23 cellular contexts compared by ENCODE assay signal in the genomic region with DNA sequence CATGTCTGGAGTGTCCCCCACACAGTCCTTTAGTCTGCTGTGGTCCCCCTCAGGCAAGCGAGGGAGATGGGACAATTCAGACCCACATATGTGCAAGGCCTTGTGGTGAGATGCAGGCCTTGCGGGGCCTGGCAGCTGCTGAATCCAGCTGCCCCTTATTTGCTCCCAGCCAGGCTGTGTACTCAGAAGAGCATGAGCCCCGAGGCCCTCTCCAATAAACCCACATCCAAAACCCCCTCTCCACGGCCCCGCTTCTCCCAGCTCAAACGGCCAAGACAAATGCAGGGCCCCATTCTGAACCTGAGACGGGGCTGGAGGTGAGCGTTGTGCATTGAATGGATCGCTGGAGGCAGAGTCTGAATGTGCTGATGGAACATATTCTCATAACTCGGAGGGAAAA.
DNase-seq lines count a peak whose midpoint lies in the region; ATAC-seq, FAIRE-seq and TF ChIP-seq lines count a peak whose summit lies in the region.
"Had no signal": no experiment of that assay in that cellular context is flagged by ENCODE, and none has a peak within 500 bp of the region (broad histone marks: within the 10 kb centered on the region; RNA-seq: fewer than 3 reads in every experiment).

No MANE protein-coding gene starts in this region.

- TF ChIP-seq CTCF in SK-N-SH (IDR thresholded peaks at IDR 0.05) (no peak), K562 (IDR thresholded peaks at IDR 0.05 in 2 of 3, conservative IDR thresholded peaks at IDR 0.05 in 1 of 3; ENCODE audit: insufficient read depth in 2 of 3, low read depth in 1 of 3, low read length in 3 of 3) (no peak), nephron (IDR thresholded peaks at IDR 0.05; ENCODE audit: unreplicated experiment in 3 of 3) (no peak)

- TF ChIP-seq RAD21 in SK-N-SH (IDR thresholded peaks at IDR 0.05; ENCODE audit: low read length) (no peak), K562 (CRISPR knock-in tag; conservative IDR thresholded peaks at IDR 0.05 in 1 of 2, IDR thresholded peaks at IDR 0.05 in 1 of 2) (no peak)

- no peak overlapping the region for H3K4me3 Mint-ChIP-seq in nephron
- H3K4me3 Mint-ChIP-seq: CD4-positive, CD25-positive, alpha-beta regulatory T cell; CD8-positive, alpha-beta memory T cell; GM23338; HFFc6 had no signal

- no peaks in the 10 kb centered on the region for H3K27me3 Mint-ChIP-seq in nephron (ENCODE audit: low read depth)
- H3K27me3 Mint-ChIP-seq: CD4-positive, CD25-positive, alpha-beta regulatory T cell; CD8-positive, alpha-beta memory T cell had no signal

- no peaks in the 10 kb centered on the region for H3K36me3 ChIP-seq in SK-N-SH (replicated peaks in 1 of 2; ENCODE audit: control insufficient read depth in 1 of 2, insufficient read depth in 2 of 2, low read length in 1 of 2)
- no peaks in the 10 kb centered on the region for H3K36me3 ChIP-seq in K562 (ENCODE audit: control insufficient read depth, insufficient read depth, low read length)
- H3K36me3 ChIP-seq in thymus (ENCODE audit: control insufficient read depth, insufficient read depth), result no peaks in the 10 kb centered on the region
- H3K36me3 ChIP-seq in small intestine (ENCODE audit: control insufficient read depth in 2 of 2, insufficient read depth in 2 of 2, low read length in 2 of 2), result no peaks in the 10 kb centered on the region
- H3K36me3 ChIP-seq: BE2C had no signal

- TF ChIP-seq POLR2A in K562 (conservative IDR thresholded peaks at IDR 0.05), result no peak

- H3K36me3 Mint-ChIP-seq in nephron (ENCODE audit: low read depth), result peaks cover 3% of the 10 kb centered on the region
- H3K36me3 Mint-ChIP-seq: CD4-positive, CD25-positive, alpha-beta regulatory T cell; CD8-positive, alpha-beta memory T cell had no signal

- no peaks in the 10 kb centered on the region for H3K79me2 ChIP-seq in SK-N-SH (ENCODE audit: insufficient read depth)
- H3K79me2 ChIP-seq in K562 (ENCODE audit: control insufficient read depth, insufficient read depth, low read length), result no peaks in the 10 kb centered on the region

- DNase-seq in SK-N-SH (peak; percentile 28), K562 (ENCODE audit: extremely low read depth in 1 of 4, low spot score in 3 of 4) (no peak), small intestine (no peak), GOT3 (lab: John Stamatoyannopoulos, UW) (no peak)
- DNase-seq in activated naive CD4-positive, alpha-beta T cell (lab: John Stamatoyannopoulos, UW), result no peak
- DNase-seq: BE2C; C1 segment of cervical spinal cord; CD4-positive, CD25-positive, alpha-beta regulatory T cell; CD8-positive, alpha-beta memory T cell; COR-L47; DMS153; DMS79; GDM1; H7; HFFc6 had no signal

- H3K9me3 ChIP-seq in SK-N-SH, result no peaks in the 10 kb centered on the region
- no peaks in the 10 kb centered on the region for H3K9me3 ChIP-seq in K562 (replicated peaks; ENCODE audit: control insufficient read depth, insufficient read depth, low read depth, low read length)
- no peaks in the 10 kb centered on the region for H3K9me3 ChIP-seq in thymus (ENCODE audit: control insufficient read depth)
- H3K9me3 ChIP-seq in small intestine (ENCODE audit: control insufficient read depth, low read depth), result no peaks in the 10 kb centered on the region
- H3K9me3 ChIP-seq: BE2C had no signal

- H3K4me1 ChIP-seq in SK-N-SH (ENCODE audit: control insufficient read depth in 1 of 2, insufficient read depth in 2 of 2, low read depth in 1 of 2, low read length in 1 of 2) (peaks cover 0 to 14% of the 10 kb centered on the region in 2 experiments; a peak in 1 of 4 replicates), K562 (replicated peaks in 1 of 2; ENCODE audit: control insufficient read depth in 2 of 2, insufficient read depth in 2 of 2, low read length in 2 of 2) (no peaks in the 10 kb centered on the region), thymus (ENCODE audit: control insufficient read depth, insufficient read depth, low read length) (peaks cover 26% of the 10 kb centered on the region), small intestine (ENCODE audit: control insufficient read depth in 2 of 2, insufficient read depth in 1 of 2, low read depth in 1 of 2, low read length in 1 of 2) (no peaks in the 10 kb centered on the region)
- H3K4me1 ChIP-seq: BE2C had no signal

- no peak overlapping the region for H3K4me3 ChIP-seq in SK-N-SH (ENCODE audit: low read depth in 2 of 2, low read length in 1 of 2)
- no peak overlapping the region for H3K4me3 ChIP-seq in K562
- H3K4me3 ChIP-seq in thymus (ENCODE audit: low read length), result no peak overlapping the region
- H3K4me3 ChIP-seq in small intestine (ENCODE audit: low read depth in 1 of 2, low read length in 2 of 2), result no peak overlapping the region
- H3K4me3 ChIP-seq: GM23338 had no signal

- no peak overlapping the region for H3K4me2 ChIP-seq in SK-N-SH
- no peak overlapping the region for H3K4me2 ChIP-seq in K562 (ENCODE audit: insufficient read depth, low read length)
- H3K4me2 ChIP-seq: GM23338 had no signal

- H2AFZ ChIP-seq in SK-N-SH (ENCODE audit: low read depth), result no peak overlapping the region
- no peak overlapping the region for H2AFZ ChIP-seq in K562 (ENCODE audit: low read depth, low read length)
- H2AFZ ChIP-seq: GM23338 had no signal

- intact Hi-C loops in K562 (cut with micrococcal nuclease), result no loop called here

- peaks cover 11% of the 10 kb centered on the region for H3K9me3 Mint-ChIP-seq in nephron
- H3K9me3 Mint-ChIP-seq: CD4-positive, CD25-positive, alpha-beta regulatory T cell; CD8-positive, alpha-beta memory T cell; HFFc6 had no signal

- TF ChIP-seq EP300 in SK-N-SH (IDR thresholded peaks at IDR 0.05; ENCODE audit: borderline replicate concordance in 1 of 2, low read depth in 1 of 2, low read length in 1 of 2) (no peak), K562 (IDR thresholded peaks at IDR 0.05; ENCODE audit: low read length) (no peak)

- no peaks in the 10 kb centered on the region for H3K9me2 ChIP-seq in SK-N-SH

- H3K9me1 ChIP-seq in K562 (ENCODE audit: control insufficient read depth, insufficient read depth, low read length), result no peaks in the 10 kb centered on the region

- ATAC-seq in SK-N-SH treated with all-trans-retinoic acid at 6 μM for 48 hours (no peak), K562 (no peak)
- ATAC-seq: GM23338, HCT116 had no signal

- H4K20me1 ChIP-seq in SK-N-SH (ENCODE audit: insufficient read depth) (no peaks in the 10 kb centered on the region), K562 (replicated peaks; ENCODE audit: control insufficient read depth, insufficient read depth, low read length) (no peaks in the 10 kb centered on the region)

- 0 out of 4 replicates have a peak overlapping the region, but pooled peaks of 1 of the 2 experiments have one; percentile 24 for H3K27ac ChIP-seq in SK-N-SH (ENCODE audit: low read depth in 2 of 2, low read length in 1 of 2)
- no peak overlapping the region for H3K27ac ChIP-seq in K562 (ENCODE audit: extremely low read depth, low read depth, low read length)
- peak overlapping the region; percentile 26 for H3K27ac ChIP-seq in thymus (ENCODE audit: low read depth)
- H3K27ac ChIP-seq in small intestine (ENCODE audit: low read depth in 1 of 2, low read length in 1 of 2), result no peak overlapping the region
- H3K27ac ChIP-seq: HL-60 had no signal

- H3K27me3 ChIP-seq in SK-N-SH (ENCODE audit: insufficient read depth) (no peaks in the 10 kb centered on the region), K562 (ENCODE audit: control insufficient read depth in 2 of 2, insufficient read depth in 2 of 2, low read length in 2 of 2) (peaks cover 6 to 7% of the 10 kb centered on the region in 2 experiments; a peak in 4 of 5 replicates), thymus (ENCODE audit: control insufficient read depth, insufficient read depth) (no peaks in the 10 kb centered on the region), small intestine (ENCODE audit: control insufficient read depth in 2 of 2, insufficient read depth in 2 of 2, low read length in 2 of 2) (no peaks in the 10 kb centered on the region)
- H3K27me3 ChIP-seq: BE2C had no signal

- WGBS in SK-N-SH (ENCODE audit: low lambda C conversion rate), result 61% methylated on average over 10 of the region's 10 CpGs
- 0% methylated on average over 10 of the region's 10 CpGs for WGBS in K562 (ENCODE audit: insufficient coverage, low coverage, missing lambda C conversion rate)
- WGBS in thymus, result 86% methylated on average over 10 of the region's 10 CpGs
- 76 to 81% (median 78%) methylated on average over 10 of the region's 10 CpGs for WGBS in small intestine, 3 donors

- no peaks in the 10 kb centered on the region for H3F3A ChIP-seq in SK-N-SH (replicated peaks; ENCODE audit: insufficient read depth)

- no TSS peak for BruUV-seq in K562 (replicated peaks; lab: Mats Ljungman, UMichigan)

- H3K27ac Mint-ChIP-seq in nephron, result peak overlapping the region in 2 of 3 experiments; percentile 78 to 86
- H3K27ac Mint-ChIP-seq: CD4-positive, CD25-positive, alpha-beta regulatory T cell; GM23338; HFFc6 had no signal

- FAIRE-seq in K562 (lab: Jason Lieb, UNC) (no peak), small intestine (lab: Jason Lieb, UNC) (no peak)
- FAIRE-seq: GM12892, GM18507 had no signal

- CTCF ChIA-PET in SK-N-SH (lab: Yijun Ruan, JAX) (no interaction called here), K562 (lab: Yijun Ruan, JAX; ENCODE audit: low intra/inter-chr PET ratio) (no interaction called here)

- H3K4me1 Mint-ChIP-seq in nephron, result peaks cover 32% of the 10 kb centered on the region
- H3K4me1 Mint-ChIP-seq: CD4-positive, CD25-positive, alpha-beta regulatory T cell; CD8-positive, alpha-beta memory T cell; GM23338 had no signal

- H3K9ac ChIP-seq in SK-N-SH (no peak overlapping the region), K562 (ENCODE audit: insufficient read depth in 1 of 2, low read depth in 2 of 2, low read length in 2 of 2) (no peak overlapping the region)

- POLR2A ChIA-PET in SK-N-SH (lab: Yijun Ruan, JAX) (no interaction called here), K562 (lab: Yijun Ruan, JAX) (no interaction called here)

- in situ Hi-C loops in K562 (cut with MboI), result no loop called here

TF ChIP-seq in SK-N-SH, 30 proteins besides CTCF, POLR2A, EP300 and RAD21 (continues in another document):
- TF ChIP-seq FOXM1 (IDR thresholded peaks at IDR 0.05; ENCODE audit: low read depth), result no peak
- TF ChIP-seq CHD2 (IDR thresholded peaks at IDR 0.05; ENCODE audit: low read length, partially characterized antibody), result no peak
- no peak for TF ChIP-seq TCF12 (IDR thresholded peaks at IDR 0.05)
- TF ChIP-seq RCOR1 (IDR thresholded peaks at IDR 0.05; ENCODE audit: low read length), result no peak

TF ChIP-seq in SK-N-SH treated with all-trans-retinoic acid at 6 μM for 48 hours, 23 proteins besides CTCF, POLR2A, EP300 and RAD21 (continues in another document):
- no peak for TF ChIP-seq ESRRG (CRISPR knock-in tag; IDR thresholded peaks at IDR 0.05)
- TF ChIP-seq TOX (CRISPR knock-in tag; IDR thresholded peaks at IDR 0.05; ENCODE audit: borderline replicate concordance), result no peak
- no peak for TF ChIP-seq BACH2 (CRISPR knock-in tag; IDR thresholded peaks at IDR 0.05; ENCODE audit: borderline replicate concordance)
- no peak for TF ChIP-seq RARB (CRISPR knock-in tag; IDR thresholded peaks at IDR 0.05)

TF ChIP-seq in K562, 482 proteins besides CTCF, POLR2A, EP300 and RAD21 (continues in another document):
- 0 out of 2 replicates have a peak, but pooled peaks have one; percentile 4 for TF ChIP-seq C11orf30 (IDR thresholded peaks at IDR 0.05; ENCODE audit: low read depth)
